24 cellular contexts compared by ENCODE assay signal in the genomic region with DNA sequence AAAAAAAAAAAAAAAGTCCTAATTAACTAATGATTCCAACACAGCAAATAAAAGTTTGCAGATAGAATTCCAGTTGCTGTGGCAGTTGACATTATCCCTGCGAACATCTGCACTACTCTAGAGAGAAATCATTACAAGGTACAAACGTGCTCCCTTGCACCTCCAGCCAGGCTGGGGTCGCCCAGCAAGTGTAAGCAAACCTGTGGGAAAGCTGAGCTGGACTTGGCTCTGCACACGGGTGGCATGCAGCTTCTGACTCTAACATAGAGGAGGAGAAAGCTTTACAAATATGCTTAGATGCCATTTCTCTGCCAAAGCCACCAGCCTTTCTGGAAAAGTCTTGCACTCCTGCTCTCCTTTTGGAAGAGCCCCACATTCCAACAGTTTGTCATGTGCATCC.
DNase-seq lines count a peak whose midpoint lies in the region; ATAC-seq, FAIRE-seq and TF ChIP-seq lines count a peak whose summit lies in the region.
"Had no signal": no experiment of that assay in that cellular context is flagged by ENCODE, and none has a peak within 500 bp of the region (broad histone marks: within the 10 kb centered on the region; RNA-seq: fewer than 3 reads in every experiment).

No MANE protein-coding gene starts in this region.

- H3K27ac ChIP-seq in A549 (peak overlapping the region; percentile 16 to 57; a peak in 3 of 6 replicates), RWPE1 (peak overlapping the region; percentile 28; the same call in 1 of the 2 replicates), keratinocyte (ENCODE audit: control insufficient read depth, insufficient read depth, low read length) (no peak overlapping the region), mesenchymal stem cell (ENCODE audit: low read length, poor library complexity, severe bottlenecking) (no peak overlapping the region), suprapubic skin (no peak overlapping the region)
- H3K27ac ChIP-seq: BLaER1 treated with 17β-estradiol and CSF1 and Interleukin-3, amounts not matched to agents 10 nM and 100 nM; C4-2B had no signal

- H4K91ac ChIP-seq in mesenchymal stem cell (ENCODE audit: low read length) = no peak overlapping the region

- no peaks in the 10 kb centered on the region for H3K36me3 ChIP-seq in keratinocyte (ENCODE audit: control insufficient read depth in 2 of 2, extremely low read depth in 1 of 2, insufficient read depth in 2 of 2, low read length in 2 of 2)
- H3K36me3 ChIP-seq in mesenchymal stem cell (ENCODE audit: control insufficient read depth in 1 of 2, insufficient read depth in 2 of 2, low read depth in 1 of 2, low read length in 2 of 2) = no peaks in the 10 kb centered on the region
- peaks cover 9% of the 10 kb centered on the region for H3K36me3 ChIP-seq in suprapubic skin

- H4K8ac ChIP-seq in mesenchymal stem cell (ENCODE audit: low read length) = no peak overlapping the region

- ATAC-seq in A549 = no peak
- no peak for ATAC-seq in activated CD4-positive, alpha-beta T cell treated with anti-CD3 and anti-CD28 coated beads for 36 hours
- ATAC-seq: CD8-positive, alpha-beta T cell had no signal

- no peaks in the 10 kb centered on the region for H3K27me3 ChIP-seq in keratinocyte (ENCODE audit: control insufficient read depth, extremely low read depth, insufficient read depth, low read length)
- H3K27me3 ChIP-seq in mesenchymal stem cell (ENCODE audit: control insufficient read depth in 1 of 2, insufficient read depth in 1 of 2, low read length in 2 of 2) = no peaks in the 10 kb centered on the region
- no peaks in the 10 kb centered on the region for H3K27me3 ChIP-seq in suprapubic skin
- H3K27me3 ChIP-seq: BLaER1 treated with 17β-estradiol and CSF1 and Interleukin-3, amounts not matched to agents 10 nM and 100 nM had no signal

- FAIRE-seq in A549 (lab: Jason Lieb, UNC) = no peak
- peak; percentile 13 for FAIRE-seq in keratinocyte (lab: Jason Lieb, UNC)
- FAIRE-seq: A204.1, D721Med, G401.6, GM12891, GM19239 had no signal

- H3K14ac ChIP-seq in mesenchymal stem cell (ENCODE audit: low read length in 2 of 2) = no peak overlapping the region

- DNase-seq in A549 (ENCODE audit: low read depth in 1 of 2, low spot score in 1 of 2) (no peak), RWPE1 (ENCODE audit: low spot score) (no peak), keratinocyte (ENCODE audit: low read depth, low spot score) (no peak), mesenchymal stem cell (no peak), T-helper 2 cell (no peak), NAMALWA (ENCODE audit: low spot score) (no peak), suprapubic skin (ENCODE audit: low spot score in 2 of 2) (no peak)
- no peak for DNase-seq in activated CD4-positive, alpha-beta T cell treated with anti-CD3 and anti-CD28 coated beads for 36 hours
- DNase-seq: 8988T; AML-193; Caco-2; Calu3; CD4-positive, alpha-beta T cell; DMS79 treated with DMSO at 0.1 percent for 48 hours; GF-D8 had no signal

- H2BK15ac ChIP-seq in mesenchymal stem cell (ENCODE audit: low read depth, poor library complexity, severe bottlenecking) = no peak overlapping the region

- H3K27me3 Mint-ChIP-seq in activated CD4-positive, alpha-beta T cell treated with anti-CD3 and anti-CD28 coated beads for 36 hours = peaks cover 5% of the 10 kb centered on the region
- H3K27me3 Mint-ChIP-seq: B cell; CD4-positive, alpha-beta T cell had no signal

- H3K18ac ChIP-seq in mesenchymal stem cell (ENCODE audit: low read depth in 1 of 2, low read length in 2 of 2) = no peak overlapping the region

- TF ChIP-seq POLR2A in A549 (IDR thresholded peaks at IDR 0.05; ENCODE audit: low read length) (no peak), suprapubic skin (IDR thresholded peaks at IDR 0.05) (no peak)

- dilution Hi-C loops in keratinocyte (cut with MboI; ENCODE audit: extremely low pct_ligation_motif_present, low sequenced_read_pairs) = no loop called here

- H2BK5ac ChIP-seq in mesenchymal stem cell (ENCODE audit: low read depth, low read length, poor library complexity, severe bottlenecking) = no peak overlapping the region

- H3K9ac ChIP-seq in keratinocyte (ENCODE audit: control insufficient read depth, extremely low read depth, insufficient read depth, low read length) = no peak overlapping the region
- H3K9ac ChIP-seq in mesenchymal stem cell (ENCODE audit: low read length) = no peak overlapping the region
- H3K9ac ChIP-seq: BLaER1 treated with 17β-estradiol and CSF1 and Interleukin-3, amounts not matched to agents 10 nM and 100 nM had no signal

- no peak overlapping the region for H3K27ac Mint-ChIP-seq in activated CD4-positive, alpha-beta T cell treated with anti-CD3 and anti-CD28 coated beads for 36 hours
- H3K27ac Mint-ChIP-seq: B cell; CD4-positive, alpha-beta T cell; CD8-positive, alpha-beta T cell had no signal

- no peak overlapping the region for H3K23ac ChIP-seq in mesenchymal stem cell (ENCODE audit: low read length in 2 of 2)

- POLR2A ChIA-PET in A549 (lab: Yijun Ruan, JAX) (no interaction called here), RWPE1 (lab: Yijun Ruan, JAX; ENCODE audit: low non-redundant PET) (no interaction called here)
- POLR2A ChIA-PET in activated CD4-positive, alpha-beta T cell treated with anti-CD3 and anti-CD28 coated beads for 36 hours (lab: Charles Lee) = no interaction called here

- no peaks in the 10 kb centered on the region for H4K20me1 ChIP-seq in keratinocyte (ENCODE audit: control insufficient read depth, extremely low read depth, insufficient read depth, low read length)
- H4K20me1 ChIP-seq: BLaER1 treated with 17β-estradiol and CSF1 and Interleukin-3, amounts not matched to agents 10 nM and 100 nM had no signal

- H3K9me3 Mint-ChIP-seq in activated CD4-positive, alpha-beta T cell treated with anti-CD3 and anti-CD28 coated beads for 36 hours (ENCODE audit: low read depth) = peaks cover 6% of the 10 kb centered on the region
- H3K9me3 Mint-ChIP-seq: CD8-positive, alpha-beta T cell had no signal

- no peak overlapping the region for H3K4ac ChIP-seq in mesenchymal stem cell (ENCODE audit: low read depth in 1 of 2, low read length in 2 of 2)

- CTCF ChIA-PET in A549 (lab: Yijun Ruan, JAX) (no interaction called here), RWPE1 (lab: Yijun Ruan, JAX) (interaction anchor here (1.2 kb wide), 1 partner anchor 225 kb away, joined by 4 read pairs; no protein-coding TSS in a partner anchor)
- CTCF ChIA-PET in activated CD4-positive, alpha-beta T cell treated with anti-CD3 and anti-CD28 coated beads for 36 hours (lab: Charles Lee) = no interaction called here

- H3K79me1 ChIP-seq in mesenchymal stem cell (replicated peaks; ENCODE audit: low read length, poor library complexity, severe bottlenecking) = no peaks in the 10 kb centered on the region

- TF ChIP-seq EP300 in A549 (IDR thresholded peaks at IDR 0.05) (no peak), suprapubic skin (IDR thresholded peaks at IDR 0.05) (no peak)

- H3K4me2 ChIP-seq in A549 (no peak overlapping the region), keratinocyte (ENCODE audit: control insufficient read depth, extremely low read depth, insufficient read depth, low read depth, low read length) (no peak overlapping the region), mesenchymal stem cell (ENCODE audit: low read length, poor library complexity, severe bottlenecking) (no peak overlapping the region)

- intact Hi-C loops in activated CD4-positive, alpha-beta T cell treated with anti-CD3 and anti-CD28 coated beads for 36 hours (cut with DNase I, micrococcal nuclease) = no loop called here

- no peak overlapping the region for H2BK12ac ChIP-seq in mesenchymal stem cell (ENCODE audit: low read length in 2 of 2)

- TF ChIP-seq CTCF in A549 (IDR thresholded peaks at IDR 0.05) = no peak
- TF ChIP-seq CTCF in RWPE1 (conservative IDR thresholded peaks at IDR 0.05; ENCODE audit: low read depth) = no peak
- no peak for TF ChIP-seq CTCF in keratinocyte (optimal IDR thresholded peaks at IDR 0.05 in 1 of 3, IDR thresholded peaks at IDR 0.05 in 1 of 3, conservative IDR thresholded peaks at IDR 0.05 in 1 of 3; ENCODE audit: extremely low read depth in 1 of 3, insufficient read depth in 2 of 3, low read length in 3 of 3)
- no peak for TF ChIP-seq CTCF in suprapubic skin (IDR thresholded peaks at IDR 0.05)

- peak overlapping the region; percentile 4 for H2AK5ac ChIP-seq in mesenchymal stem cell (ENCODE audit: low read length, severe bottlenecking)

- H3K9me3 ChIP-seq in A549 = no peaks in the 10 kb centered on the region
- no peaks in the 10 kb centered on the region for H3K9me3 ChIP-seq in keratinocyte (ENCODE audit: control insufficient read depth, low read depth, low read length)
- no peaks in the 10 kb centered on the region for H3K9me3 ChIP-seq in mesenchymal stem cell (ENCODE audit: control insufficient read depth, low read length)
- H3K9me3 ChIP-seq in suprapubic skin = no peaks in the 10 kb centered on the region
- H3K9me3 ChIP-seq: Caco-2 had no signal

- H3K9me1 ChIP-seq in keratinocyte (ENCODE audit: control insufficient read depth, extremely low read depth, insufficient read depth, low read length) = no peaks in the 10 kb centered on the region

- H3K4me1 Mint-ChIP-seq in activated CD4-positive, alpha-beta T cell treated with anti-CD3 and anti-CD28 coated beads for 36 hours = peaks cover 70% of the 10 kb centered on the region

- H3K4me1 ChIP-seq in A549 (peaks cover 17% of the 10 kb centered on the region), keratinocyte (ENCODE audit: control insufficient read depth, extremely low read depth, insufficient read depth, low read length) (peaks cover 34% of the 10 kb centered on the region), mesenchymal stem cell (ENCODE audit: control insufficient read depth, insufficient read depth, low read depth, low read length) (peaks cover 24% of the 10 kb centered on the region), suprapubic skin (peaks cover 21% of the 10 kb centered on the region)

- WGBS in A549 (ENCODE audit: missing lambda C conversion rate) = 63% methylated on average over 4 of the region's 4 CpGs
- WGBS in mesenchymal stem cell = 62% methylated on average over 3 of the region's 4 CpGs
- 56% methylated on average over 4 of the region's 4 CpGs for WGBS in suprapubic skin

- no peak for TF ChIP-seq RAD21 in A549 (conservative IDR thresholded peaks at IDR 0.05 in 1 of 2, IDR thresholded peaks at IDR 0.05 in 1 of 2)

- no peaks in the 10 kb centered on the region for H3K79me2 ChIP-seq in keratinocyte (ENCODE audit: control insufficient read depth, insufficient read depth, low read length)

- H3K36me3 Mint-ChIP-seq in activated CD4-positive, alpha-beta T cell treated with anti-CD3 and anti-CD28 coated beads for 36 hours (ENCODE audit: low read depth) = peaks cover 8% of the 10 kb centered on the region

- H3K4me3 Mint-ChIP-seq in activated CD4-positive, alpha-beta T cell treated with anti-CD3 and anti-CD28 coated beads for 36 hours = no peak overlapping the region
- H3K4me3 Mint-ChIP-seq: B cell; CD4-positive, alpha-beta T cell; CD8-positive, alpha-beta T cell had no signal

- no peak overlapping the region for H2AFZ ChIP-seq in keratinocyte (ENCODE audit: control insufficient read depth, low read length)
- no peak overlapping the region for H2AFZ ChIP-seq in mesenchymal stem cell (ENCODE audit: low read depth, low read length)

- H3K4me3 ChIP-seq in A549 (no peak overlapping the region), keratinocyte (ENCODE audit: control insufficient read depth in 2 of 3, extremely low read depth in 1 of 3, insufficient read depth in 2 of 3, low read depth in 1 of 3, low read length in 3 of 3) (no peak overlapping the region), mesenchymal stem cell (ENCODE audit: insufficient read depth in 1 of 2, low read depth in 1 of 2, low read length in 2 of 2) (no peak overlapping the region), suprapubic skin (no peak overlapping the region)
- H3K4me3 ChIP-seq: BLaER1 treated with 17β-estradiol and CSF1 and Interleukin-3, amounts not matched to agents 10 nM and 100 nM had no signal

- H2BK120ac ChIP-seq in mesenchymal stem cell (ENCODE audit: low read depth, low read length) = no peak overlapping the region

Comparison
In these comparisons a context has a peak if more than half of its experiments do, and no peak if none do; other contexts are left out.
1. H3K27ac ChIP-seq: peak in A549 (2 of 2) and RWPE1 (single experiment); none in keratinocyte (single experiment), mesenchymal stem cell (single experiment) and suprapubic skin (single experiment).